ENCODE assay signal across 1 cellular context in the genomic region with DNA sequence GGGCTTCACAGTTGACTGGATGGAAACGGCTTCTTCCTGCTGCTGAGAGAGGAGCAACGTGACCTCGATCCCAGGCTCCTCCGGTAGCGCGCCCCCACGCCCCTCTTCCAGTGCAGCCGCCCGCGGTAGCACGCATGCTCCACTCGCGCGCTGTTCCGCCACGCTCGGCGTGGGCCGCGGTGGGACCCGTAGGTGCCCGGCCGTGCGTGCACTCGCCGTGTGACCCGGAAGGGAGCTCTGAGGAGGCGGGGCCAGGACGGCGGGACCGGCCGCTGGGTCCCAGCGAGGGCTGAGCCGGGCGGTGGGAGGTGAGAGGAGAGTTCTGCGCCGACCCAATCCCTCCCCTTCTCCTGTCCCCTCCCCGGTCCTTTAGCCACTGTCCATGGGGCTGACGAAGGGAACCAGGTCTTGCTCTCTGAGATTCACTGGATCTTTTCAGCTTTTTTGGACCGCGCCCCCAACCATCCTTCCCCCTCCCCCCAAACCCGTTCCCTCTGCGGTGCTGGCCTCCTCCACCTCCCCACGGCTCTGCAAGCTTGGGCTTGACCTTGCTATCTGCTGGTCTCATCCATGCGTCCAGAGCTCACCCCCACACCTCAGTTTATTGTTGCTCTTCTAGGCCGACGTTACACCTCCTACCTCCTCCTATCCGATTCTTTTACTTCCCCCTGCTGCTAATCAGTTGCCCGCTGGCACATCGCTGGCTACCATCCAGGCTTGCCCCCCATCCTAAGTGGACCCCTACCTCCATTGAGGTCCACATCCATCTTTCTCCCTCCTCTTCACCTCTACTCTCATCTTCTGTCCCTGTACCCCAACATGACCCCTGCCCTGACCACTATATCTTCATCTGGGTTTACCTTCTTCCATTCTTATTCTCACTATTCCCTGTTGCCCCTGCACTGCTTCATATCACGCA.
TF ChIP-seq lines count a peak whose summit lies in the region.

Gene CUL9 (plus strand): TSS at position 255 of the 919 bp plus-strand sequence. CDS start 2,115 bp downstream, outside the sequence.

TF ChIP-seq in HEK293, 187 proteins besides CTCF, POLR2A, EP300 and RAD21 (continued from another document and continues in another):
- TF ChIP-seq ZFHX2 (tag by site-specific recombination; conservative IDR thresholded peaks at IDR 0.05), result peak; percentile 93
- TF ChIP-seq, protein P1, sequence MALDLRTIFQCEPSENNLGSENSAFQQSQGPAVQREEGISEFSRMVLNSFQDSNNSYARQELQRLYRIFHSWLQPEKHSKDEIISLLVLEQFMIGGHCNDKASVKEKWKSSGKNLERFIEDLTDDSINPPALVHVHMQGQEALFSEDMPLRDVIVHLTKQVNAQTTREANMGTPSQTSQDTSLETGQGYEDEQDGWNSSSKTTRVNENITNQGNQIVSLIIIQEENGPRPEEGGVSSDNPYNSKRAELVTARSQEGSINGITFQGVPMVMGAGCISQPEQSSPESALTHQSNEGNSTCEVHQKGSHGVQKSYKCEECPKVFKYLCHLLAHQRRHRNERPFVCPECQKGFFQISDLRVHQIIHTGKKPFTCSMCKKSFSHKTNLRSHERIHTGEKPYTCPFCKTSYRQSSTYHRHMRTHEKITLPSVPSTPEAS (tag by site-specific recombination; IDR thresholded peaks at IDR 0.05), result peak; percentile 13; the same call in 1 of the 2 replicates
- 0 out of 2 replicates have a peak, but pooled peaks have one; percentile 4 for TF ChIP-seq KLF10 (tag by site-specific recombination; IDR thresholded peaks at IDR 0.05)
- no peak for TF ChIP-seq ZBTB1 (tag by site-specific recombination; IDR thresholded peaks at IDR 0.05)
- TF ChIP-seq ZNF423 (tag by site-specific recombination; IDR thresholded peaks at IDR 0.05), result peak; percentile 71
- TF ChIP-seq ZNF10 (tag by site-specific recombination; IDR thresholded peaks at IDR 0.05), result no peak; the same call in 1 of the 2 replicates
- peak; percentile 31; the same call in 1 of the 2 replicates for TF ChIP-seq KLF1 (tag by site-specific recombination; IDR thresholded peaks at IDR 0.05)
- peak; percentile 86 for TF ChIP-seq ZXDB (tag by site-specific recombination; IDR thresholded peaks at IDR 0.05)
- TF ChIP-seq ZNF335 (tag by site-specific recombination; conservative IDR thresholded peaks at IDR 0.05), result peak; percentile 96
- 0 out of 2 replicates have a peak, but pooled peaks have one; percentile 24 for TF ChIP-seq ZNF610 (tag by site-specific recombination; IDR thresholded peaks at IDR 0.05; ENCODE audit: borderline replicate concordance)
- 0 out of 2 replicates have a peak, but pooled peaks have one; percentile 7 for TF ChIP-seq WT1 (tag by site-specific recombination; IDR thresholded peaks at IDR 0.05)
- TF ChIP-seq ZNF600 (tag by site-specific recombination; IDR thresholded peaks at IDR 0.05), result peak; percentile 94
- peak; percentile 72 for TF ChIP-seq KLF9 (tag by site-specific recombination; IDR thresholded peaks at IDR 0.05; ENCODE audit: low read depth)
- TF ChIP-seq SP3 (tag by site-specific recombination; IDR thresholded peaks at IDR 0.05), result peak; percentile 79
- TF ChIP-seq KLF16 (tag by site-specific recombination; IDR thresholded peaks at IDR 0.05), result peak; percentile 48
- TF ChIP-seq ZBTB8A (tag by site-specific recombination; IDR thresholded peaks at IDR 0.05), result peak; percentile 55
- peak; percentile 73 for TF ChIP-seq EGR2 (tag by site-specific recombination; IDR thresholded peaks at IDR 0.05; ENCODE audit: low read depth)
- TF ChIP-seq GLIS2 (tag by site-specific recombination; IDR thresholded peaks at IDR 0.05), result peak; percentile 50
- peak; percentile 65 for TF ChIP-seq OSR2 (tag by site-specific recombination; IDR thresholded peaks at IDR 0.05)
- TF ChIP-seq ZNF366 (tag by site-specific recombination; conservative IDR thresholded peaks at IDR 0.05), result peak; percentile 76
- TF ChIP-seq, protein P2, sequence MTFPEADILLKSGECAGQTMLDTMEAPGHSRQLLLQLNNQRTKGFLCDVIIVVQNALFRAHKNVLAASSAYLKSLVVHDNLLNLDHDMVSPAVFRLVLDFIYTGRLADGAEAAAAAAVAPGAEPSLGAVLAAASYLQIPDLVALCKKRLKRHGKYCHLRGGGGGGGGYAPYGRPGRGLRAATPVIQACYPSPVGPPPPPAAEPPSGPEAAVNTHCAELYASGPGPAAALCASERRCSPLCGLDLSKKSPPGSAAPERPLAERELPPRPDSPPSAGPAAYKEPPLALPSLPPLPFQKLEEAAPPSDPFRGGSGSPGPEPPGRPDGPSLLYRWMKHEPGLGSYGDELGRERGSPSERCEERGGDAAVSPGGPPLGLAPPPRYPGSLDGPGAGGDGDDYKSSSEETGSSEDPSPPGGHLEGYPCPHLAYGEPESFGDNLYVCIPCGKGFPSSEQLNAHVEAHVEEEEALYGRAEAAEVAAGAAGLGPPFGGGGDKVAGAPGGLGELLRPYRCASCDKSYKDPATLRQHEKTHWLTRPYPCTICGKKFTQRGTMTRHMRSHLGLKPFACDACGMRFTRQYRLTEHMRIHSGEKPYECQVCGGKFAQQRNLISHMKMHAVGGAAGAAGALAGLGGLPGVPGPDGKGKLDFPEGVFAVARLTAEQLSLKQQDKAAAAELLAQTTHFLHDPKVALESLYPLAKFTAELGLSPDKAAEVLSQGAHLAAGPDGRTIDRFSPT (tag by site-specific recombination; IDR thresholded peaks at IDR 0.05), result peak; percentile 82
- no peak for TF ChIP-seq MZF1 (tag by site-specific recombination; IDR thresholded peaks at IDR 0.05; ENCODE audit: borderline replicate concordance)
- TF ChIP-seq, protein P3, sequence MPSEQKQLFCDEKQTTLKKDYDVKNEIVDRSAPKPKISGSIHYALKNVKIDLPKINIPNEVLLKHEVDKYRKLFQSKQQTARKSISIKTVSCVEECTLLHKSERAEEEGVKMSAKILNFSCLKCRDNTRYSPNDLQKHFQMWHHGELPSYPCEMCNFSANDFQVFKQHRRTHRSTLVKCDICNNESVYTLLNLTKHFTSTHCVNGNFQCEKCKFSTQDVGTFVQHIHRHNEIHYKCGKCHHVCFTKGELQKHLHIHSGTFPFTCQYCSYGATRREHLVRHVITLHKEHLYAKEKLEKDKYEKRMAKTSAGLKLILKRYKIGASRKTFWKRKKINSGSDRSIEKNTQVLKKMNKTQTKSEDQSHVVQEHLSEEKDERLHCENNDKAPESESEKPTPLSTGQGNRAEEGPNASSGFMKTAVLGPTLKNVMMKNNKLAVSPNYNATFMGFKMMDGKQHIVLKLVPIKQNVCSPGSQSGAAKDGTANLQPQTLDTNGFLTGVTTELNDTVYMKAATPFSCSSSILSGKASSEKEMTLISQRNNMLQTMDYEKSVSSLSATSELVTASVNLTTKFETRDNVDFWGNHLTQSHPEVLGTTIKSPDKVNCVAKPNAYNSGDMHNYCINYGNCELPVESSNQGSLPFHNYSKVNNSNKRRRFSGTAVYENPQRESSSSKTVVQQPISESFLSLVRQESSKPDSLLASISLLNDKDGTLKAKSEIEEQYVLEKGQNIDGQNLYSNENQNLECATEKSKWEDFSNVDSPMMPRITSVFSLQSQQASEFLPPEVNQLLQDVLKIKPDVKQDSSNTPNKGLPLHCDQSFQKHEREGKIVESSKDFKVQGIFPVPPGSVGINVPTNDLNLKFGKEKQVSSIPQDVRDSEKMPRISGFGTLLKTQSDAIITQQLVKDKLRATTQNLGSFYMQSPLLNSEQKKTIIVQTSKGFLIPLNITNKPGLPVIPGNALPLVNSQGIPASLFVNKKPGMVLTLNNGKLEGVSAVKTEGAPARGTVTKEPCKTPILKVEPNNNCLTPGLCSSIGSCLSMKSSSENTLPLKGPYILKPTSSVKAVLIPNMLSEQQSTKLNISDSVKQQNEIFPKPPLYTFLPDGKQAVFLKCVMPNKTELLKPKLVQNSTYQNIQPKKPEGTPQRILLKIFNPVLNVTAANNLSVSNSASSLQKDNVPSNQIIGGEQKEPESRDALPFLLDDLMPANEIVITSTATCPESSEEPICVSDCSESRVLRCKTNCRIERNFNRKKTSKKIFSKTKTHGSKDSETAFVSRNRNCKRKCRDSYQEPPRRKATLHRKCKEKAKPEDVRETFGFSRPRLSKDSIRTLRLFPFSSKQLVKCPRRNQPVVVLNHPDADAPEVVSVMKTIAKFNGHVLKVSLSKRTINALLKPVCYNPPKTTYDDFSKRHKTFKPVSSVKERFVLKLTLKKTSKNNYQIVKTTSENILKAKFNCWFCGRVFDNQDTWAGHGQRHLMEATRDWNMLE (tag by site-specific recombination; conservative IDR thresholded peaks at IDR 0.05; ENCODE audit: low read depth), result peak; percentile 41
- peak; percentile 99 for TF ChIP-seq ZNF341 (tag by site-specific recombination; IDR thresholded peaks at IDR 0.05; ENCODE audit: low read depth)
- peak; percentile 43; the same call in 1 of the 2 replicates for TF ChIP-seq GLIS1 (tag by site-specific recombination; IDR thresholded peaks at IDR 0.05)
- no peak for TF ChIP-seq ZNF350 (tag by site-specific recombination; IDR thresholded peaks at IDR 0.05)
- no peak for TF ChIP-seq ZNF747 (tag by site-specific recombination; IDR thresholded peaks at IDR 0.05)
- no peak for TF ChIP-seq IKZF3 (tag by site-specific recombination; IDR thresholded peaks at IDR 0.05)
- TF ChIP-seq ZNF692 (tag by site-specific recombination; IDR thresholded peaks at IDR 0.05), result peak; percentile 99
- no peak for TF ChIP-seq TCF7L2 (IDR thresholded peaks at IDR 0.05; ENCODE audit: borderline replicate concordance, low read depth, low read length)
- peak; percentile 88 for TF ChIP-seq SP2 (tag by site-specific recombination; IDR thresholded peaks at IDR 0.05)
- 0 out of 2 replicates have a peak, but pooled peaks have one; percentile 38 for TF ChIP-seq ZNF324 (tag by site-specific recombination; IDR thresholded peaks at IDR 0.05)
- TF ChIP-seq SP7 (tag by site-specific recombination; IDR thresholded peaks at IDR 0.05), result peak; percentile 46; the same call in 1 of the 2 replicates
- TF ChIP-seq, protein P4, sequence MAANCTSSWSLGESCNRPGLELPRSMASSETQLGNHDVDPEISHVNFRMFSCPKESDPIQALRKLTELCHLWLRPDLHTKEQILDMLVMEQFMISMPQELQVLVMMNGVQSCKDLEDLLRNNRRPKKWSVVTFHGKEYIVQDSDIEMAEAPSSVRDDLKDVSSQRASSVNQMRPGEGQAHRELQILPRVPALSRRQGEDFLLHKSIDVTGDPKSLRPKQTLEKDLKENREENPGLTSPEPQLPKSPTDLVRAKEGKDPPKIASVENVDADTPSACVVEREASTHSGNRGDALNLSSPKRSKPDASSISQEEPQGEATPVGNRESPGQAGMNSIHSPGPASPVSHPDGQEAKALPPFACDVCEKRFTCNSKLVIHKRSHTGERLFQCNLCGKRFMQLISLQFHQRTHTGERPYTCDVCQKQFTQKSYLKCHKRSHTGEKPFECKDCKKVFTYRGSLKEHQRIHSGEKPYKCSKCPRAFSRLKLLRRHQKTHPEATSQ (tag by site-specific recombination; IDR thresholded peaks at IDR 0.05), result 0 out of 2 replicates have a peak, but pooled peaks have one; percentile 57
- TF ChIP-seq, protein P5, sequence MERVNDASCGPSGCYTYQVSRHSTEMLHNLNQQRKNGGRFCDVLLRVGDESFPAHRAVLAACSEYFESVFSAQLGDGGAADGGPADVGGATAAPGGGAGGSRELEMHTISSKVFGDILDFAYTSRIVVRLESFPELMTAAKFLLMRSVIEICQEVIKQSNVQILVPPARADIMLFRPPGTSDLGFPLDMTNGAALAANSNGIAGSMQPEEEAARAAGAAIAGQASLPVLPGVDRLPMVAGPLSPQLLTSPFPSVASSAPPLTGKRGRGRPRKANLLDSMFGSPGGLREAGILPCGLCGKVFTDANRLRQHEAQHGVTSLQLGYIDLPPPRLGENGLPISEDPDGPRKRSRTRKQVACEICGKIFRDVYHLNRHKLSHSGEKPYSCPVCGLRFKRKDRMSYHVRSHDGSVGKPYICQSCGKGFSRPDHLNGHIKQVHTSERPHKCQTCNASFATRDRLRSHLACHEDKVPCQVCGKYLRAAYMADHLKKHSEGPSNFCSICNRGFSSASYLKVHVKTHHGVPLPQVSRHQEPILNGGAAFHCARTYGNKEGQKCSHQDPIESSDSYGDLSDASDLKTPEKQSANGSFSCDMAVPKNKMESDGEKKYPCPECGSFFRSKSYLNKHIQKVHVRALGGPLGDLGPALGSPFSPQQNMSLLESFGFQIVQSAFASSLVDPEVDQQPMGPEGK (tag by site-specific recombination; IDR thresholded peaks at IDR 0.05), result peak; percentile 91
- TF ChIP-seq KLF8 (tag by site-specific recombination; IDR thresholded peaks at IDR 0.05), result 0 out of 2 replicates have a peak, but pooled peaks have one; percentile 52
- TF ChIP-seq HOXA7 (CRISPR knock-in tag; IDR thresholded peaks at IDR 0.05; ENCODE audit: borderline replicate concordance), result no peak
- peak; percentile 86; the same call in 1 of the 2 replicates for TF ChIP-seq ZNF561 (tag by site-specific recombination; IDR thresholded peaks at IDR 0.05; ENCODE audit: borderline replicate concordance)
- peak; percentile 99 for TF ChIP-seq ZFP69B (tag by site-specific recombination; IDR thresholded peaks at IDR 0.05)
- peak; percentile 99 for TF ChIP-seq PRDM10 (tag by site-specific recombination; IDR thresholded peaks at IDR 0.05)
- TF ChIP-seq ZNF501 (tag by site-specific recombination; IDR thresholded peaks at IDR 0.05), result no peak
